Comparison of ENCODE assay signal across 23 cellular contexts in genomic region chr3:16950282-16950681, GRCh38.
"Had no signal": no experiment of that assay in that cellular context is flagged by ENCODE, and none has a peak within 500 bp of the region (broad histone marks: within the 10 kb centered on the region; RNA-seq: fewer than 3 reads in every experiment).

No MANE protein-coding gene starts in this region.

- H3K9me3 ChIP-seq: MG63, SK-N-SH had no signal

- H3K27me3 ChIP-seq: MG63 had no signal

- H3K4me3 ChIP-seq: MG63 had no signal

- DNase-seq: IMR-90, Karpas-422, KG1, MG63, NCI-H1092, NCI-H1105 treated with DMSO at 0.1 percent for 48 hours, NCI-H1417 treated with DMSO at 0.1 percent for 48 hours, NCI-H146, NCI-H187, NCI-H2029, NCI-H2081 treated with DMSO at 0.1 percent for 48 hours, NCI-H2171, NCI-H226, NCI-H446, NCI-H510A, NCI-H524 treated with DMSO at 0.1 percent for 48 hours, NCI-H774, PC-3, SHP77, SK-N-SH had no signal

- H3K36me3 ChIP-seq: MG63 had no signal

- H3K27ac ChIP-seq: RWPE1 had no signal

- ATAC-seq: HepG2, Panc1, PC-3 had no signal
